ENCODE assay signal across 8 cellular contexts in the genomic region with DNA sequence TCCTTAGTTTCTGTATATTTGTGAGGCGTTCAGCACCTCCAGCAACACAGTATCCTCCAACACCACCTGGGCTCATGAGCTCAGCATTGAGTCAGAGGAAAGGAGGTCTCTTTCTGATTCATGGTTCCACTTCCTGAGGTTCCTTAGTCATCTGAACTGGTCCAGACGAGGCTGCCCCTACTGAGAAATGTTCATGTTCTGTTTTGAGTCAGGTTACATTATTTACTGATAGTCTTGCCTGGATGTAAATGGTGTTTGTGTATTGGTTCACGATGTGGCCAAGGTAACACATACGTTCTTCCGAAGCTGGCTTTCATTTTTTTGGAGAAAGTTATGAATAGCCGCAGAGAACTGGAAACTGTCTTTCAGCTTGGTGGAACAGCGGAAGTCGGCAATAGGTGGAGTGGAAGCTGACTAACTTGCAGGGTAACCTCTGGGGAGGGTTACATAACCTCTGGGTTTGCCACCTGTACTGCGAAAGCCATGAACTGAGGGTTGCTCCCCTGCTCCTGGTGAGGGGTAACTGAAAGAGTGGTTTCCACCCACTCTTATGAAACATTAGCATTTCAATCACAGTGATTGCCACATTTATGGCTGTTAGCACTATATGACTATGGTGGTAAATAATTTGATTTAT. TPM values are rescaled to one million over a fixed set of nuclear protein-coding genes. Genes with fewer than 3 reads are reported as not detected.
DNase-seq lines count a peak whose midpoint lies in the region; ATAC-seq, FAIRE-seq and TF ChIP-seq lines count a peak whose summit lies in the region.

No MANE protein-coding gene starts in this region.

- H3K9me3 ChIP-seq in OCI-LY1 (ENCODE audit: low read length) (no peaks in the 10 kb centered on the region), kidney (ENCODE audit: control insufficient read depth in 1 of 2, low read length in 2 of 2) (no peaks in the 10 kb centered on the region)

- peak overlapping the region; percentile 77 for H3K9ac ChIP-seq in OCI-LY1 (ENCODE audit: low read length)
- no peak overlapping the region for H3K9ac ChIP-seq in kidney (ENCODE audit: low read length in 2 of 2)

- no peak for FAIRE-seq in kidney (lab: Jason Lieb, UNC)

- peak; percentile 24 for DNase-seq in activated T-helper 2 cell treated with anti-CD3 and anti-CD28 coated beads, Interferon-gamma antibody, Interleukin-2, Interleukin-4, amounts not matched to agents 10 μg/mL and 5 μg/mL and 100 μg/mL, durations not matched to agents 14 hours and 24 hours and 36 hours (ENCODE audit: low spot score)
- peak; percentile 64 for DNase-seq in natural killer cell treated with Interleukin-12 subunit alpha and Interleukin-12 subunit beta and Interleukin-15 and Interleukin-18, amount 100 ng/mL, for 72 hours (ENCODE audit: low spot score)
- no peak for DNase-seq in ureter (ENCODE audit: low spot score)
- DNase-seq in SW480 (ENCODE audit: low spot score): no peak
- no peak for DNase-seq in kidney

- H3K27me3 Mint-ChIP-seq in activated T-helper 2 cell treated with anti-CD3 and anti-CD28 coated beads, Interferon-gamma antibody, Interleukin-2, Interleukin-4, amounts not matched to agents 10 μg/mL and 5 μg/mL and 100 μg/mL, durations not matched to agents 14 hours and 24 hours and 36 hours (ENCODE audit: low read depth): peaks cover 36% of the 10 kb centered on the region
- peaks cover 10 to 40% of the 10 kb centered on the region in 2 donors for H3K27me3 Mint-ChIP-seq in natural killer cell treated with Interleukin-12 subunit alpha and Interleukin-12 subunit beta and Interleukin-15 and Interleukin-18, amount 100 ng/mL, for 72 hours

- ATAC-seq in GM18505 (IDR thresholded peaks at IDR 0.05; ENCODE audit: unreplicated experiment): peak; percentile 84
- ATAC-seq in HG02763 (IDR thresholded peaks at IDR 0.05; ENCODE audit: unreplicated experiment): peak; percentile 62
- ATAC-seq in natural killer cell treated with Interleukin-12 subunit alpha and Interleukin-12 subunit beta and Interleukin-15 and Interleukin-18, amount 100 ng/mL, for 72 hours: peak; percentile 90 to 95

- no peaks in the 10 kb centered on the region for H4K20me1 ChIP-seq in OCI-LY1 (ENCODE audit: insufficient read depth, low read length)

- peaks cover 42% of the 10 kb centered on the region for H3K4me1 Mint-ChIP-seq in activated T-helper 2 cell treated with anti-CD3 and anti-CD28 coated beads, Interferon-gamma antibody, Interleukin-2, Interleukin-4, amounts not matched to agents 10 μg/mL and 5 μg/mL and 100 μg/mL, durations not matched to agents 14 hours and 24 hours and 36 hours (ENCODE audit: low read depth)
- peaks cover 5 to 22% of the 10 kb centered on the region in 2 donors for H3K4me1 Mint-ChIP-seq in natural killer cell treated with Interleukin-12 subunit alpha and Interleukin-12 subunit beta and Interleukin-15 and Interleukin-18, amount 100 ng/mL, for 72 hours (ENCODE audit: low read depth in 2 of 2)

- H3K4me3 ChIP-seq in OCI-LY1 (ENCODE audit: low read depth, low read length, poor library complexity, severe bottlenecking) (peak overlapping the region; percentile 65), kidney (ENCODE audit: low read length in 2 of 2) (no peak overlapping the region)

- H3K36me3 ChIP-seq in OCI-LY1 (ENCODE audit: insufficient read depth, low read length): peaks cover 3% of the 10 kb centered on the region; the same call in 1 of the 2 replicates
- no peaks in the 10 kb centered on the region for H3K36me3 ChIP-seq in kidney (ENCODE audit: control insufficient read depth in 1 of 2, insufficient read depth in 2 of 2, low read length in 2 of 2)

- peak overlapping the region; percentile 70 for H3K4me2 ChIP-seq in OCI-LY1 (ENCODE audit: low read length)

- H3K4me1 ChIP-seq in OCI-LY1 (ENCODE audit: insufficient read depth, low read length, severe bottlenecking) (peaks cover 91% of the 10 kb centered on the region), kidney (ENCODE audit: control insufficient read depth in 1 of 2, insufficient read depth in 1 of 2, low read depth in 1 of 2, low read length in 2 of 2) (peaks cover 0 to 2% of the 10 kb centered on the region in 2 donors)

- no peaks in the 10 kb centered on the region for H3K9me3 Mint-ChIP-seq in activated T-helper 2 cell treated with anti-CD3 and anti-CD28 coated beads, Interferon-gamma antibody, Interleukin-2, Interleukin-4, amounts not matched to agents 10 μg/mL and 5 μg/mL and 100 μg/mL, durations not matched to agents 14 hours and 24 hours and 36 hours
- H3K9me3 Mint-ChIP-seq in natural killer cell treated with Interleukin-12 subunit alpha and Interleukin-12 subunit beta and Interleukin-15 and Interleukin-18, amount 100 ng/mL, for 72 hours: no peaks in the 10 kb centered on the region

- 0 out of 2 replicates have a peak, but pooled peaks cover 3% of the 10 kb centered on the region for H3F3A ChIP-seq in OCI-LY1 (ENCODE audit: insufficient read depth, low read length)

- no peak overlapping the region for H2AFZ ChIP-seq in OCI-LY1 (ENCODE audit: low read length)

- H3K4me3 Mint-ChIP-seq in activated T-helper 2 cell treated with anti-CD3 and anti-CD28 coated beads, Interferon-gamma antibody, Interleukin-2, Interleukin-4, amounts not matched to agents 10 μg/mL and 5 μg/mL and 100 μg/mL, durations not matched to agents 14 hours and 24 hours and 36 hours (ENCODE audit: low read depth): peak overlapping the region; percentile 10
- H3K4me3 Mint-ChIP-seq in natural killer cell treated with Interleukin-12 subunit alpha and Interleukin-12 subunit beta and Interleukin-15 and Interleukin-18, amount 100 ng/mL, for 72 hours: peak overlapping the region; percentile 52

- no peak for TF ChIP-seq POLR2A in GM18505 (IDR thresholded peaks at IDR 0.05; ENCODE audit: borderline replicate concordance, extremely low read depth, insufficient read depth, insufficient read length)

- TF ChIP-seq CTCF in OCI-LY1 (IDR thresholded peaks at IDR 0.05; ENCODE audit: low read length): no peak
- no peak for TF ChIP-seq CTCF in kidney (IDR thresholded peaks at IDR 0.05; ENCODE audit: borderline replicate concordance, extremely low read depth, insufficient read depth)

- H3K27me3 ChIP-seq in OCI-LY1 (ENCODE audit: insufficient read depth, low read length): no peaks in the 10 kb centered on the region

- peak overlapping the region; percentile 98 for H3K27ac ChIP-seq in OCI-LY1 (ENCODE audit: low read depth, low read length, poor library complexity, severe bottlenecking)
- H3K27ac ChIP-seq in kidney (ENCODE audit: low read depth in 2 of 2, low read length in 2 of 2): no peak overlapping the region

- H3K27ac Mint-ChIP-seq in activated T-helper 2 cell treated with anti-CD3 and anti-CD28 coated beads, Interferon-gamma antibody, Interleukin-2, Interleukin-4, amounts not matched to agents 10 μg/mL and 5 μg/mL and 100 μg/mL, durations not matched to agents 14 hours and 24 hours and 36 hours: peak overlapping the region; percentile 84
- H3K27ac Mint-ChIP-seq in natural killer cell treated with Interleukin-12 subunit alpha and Interleukin-12 subunit beta and Interleukin-15 and Interleukin-18, amount 100 ng/mL, for 72 hours: peak overlapping the region; percentile 53 to 77

- H3K36me3 Mint-ChIP-seq in activated T-helper 2 cell treated with anti-CD3 and anti-CD28 coated beads, Interferon-gamma antibody, Interleukin-2, Interleukin-4, amounts not matched to agents 10 μg/mL and 5 μg/mL and 100 μg/mL, durations not matched to agents 14 hours and 24 hours and 36 hours (ENCODE audit: low read depth): no peaks in the 10 kb centered on the region
- H3K36me3 Mint-ChIP-seq in natural killer cell treated with Interleukin-12 subunit alpha and Interleukin-12 subunit beta and Interleukin-15 and Interleukin-18, amount 100 ng/mL, for 72 hours: no peaks in the 10 kb centered on the region

- intact Hi-C loops in activated T-helper 2 cell treated with anti-CD3 and anti-CD28 coated beads, Interferon-gamma antibody, Interleukin-2, Interleukin-4, amounts not matched to agents 10 μg/mL and 5 μg/mL and 100 μg/mL, durations not matched to agents 14 hours and 24 hours and 36 hours (cut with micrococcal nuclease): loop anchor here (1.0 to 5.0 kb wide), 15 partner anchors 20 to 1280 kb away; partner anchors contain the start of genes BMAL2, CCDC91, KLHL42 and MANSC4
- intact Hi-C loops in kidney (cut with DNase I): no loop called here

- no peaks in the 10 kb centered on the region for H3K79me2 ChIP-seq in OCI-LY1 (ENCODE audit: insufficient read depth, low read length)

- H3K9me2 ChIP-seq in OCI-LY1 (ENCODE audit: low read depth, low read length): no peaks in the 10 kb centered on the region

RNA-seq across cellular contexts. Expression of gene MANSC4, which starts 42.2 kb away (rescaled TPM):
- total RNA-seq in activated T-helper 2 cell treated with anti-CD3 and anti-CD28 coated beads, Interferon-gamma antibody, Interleukin-2, Interleukin-4, amounts not matched to agents 10 μg/mL and 5 μg/mL and 100 μg/mL, durations not matched to agents 14 hours and 24 hours and 36 hours: not detected in 2 replicates
- not detected for total RNA-seq in natural killer cell treated with Interleukin-12 subunit alpha and Interleukin-12 subunit beta and Interleukin-15 and Interleukin-18, amount 100 ng/mL, for 72 hours
- not detected for total RNA-seq in ureter
- not detected for total RNA-seq in kidney
- polyA plus RNA-seq in kidney (ENCODE audit: insufficient read depth, low read depth, low replicate concordance): not detected

RNA-seq across cellular contexts. Expression of gene KLHL42, which starts 42.2 kb away (rescaled TPM):
- 16.2 and 16.9 TPM in 2 replicates for total RNA-seq in activated T-helper 2 cell treated with anti-CD3 and anti-CD28 coated beads, Interferon-gamma antibody, Interleukin-2, Interleukin-4, amounts not matched to agents 10 μg/mL and 5 μg/mL and 100 μg/mL, durations not matched to agents 14 hours and 24 hours and 36 hours
- 10 to 100 TPM; 17.8 to 21.6 TPM for total RNA-seq in natural killer cell treated with Interleukin-12 subunit alpha and Interleukin-12 subunit beta and Interleukin-15 and Interleukin-18, amount 100 ng/mL, for 72 hours
- total RNA-seq in ureter: 38.4 TPM
- total RNA-seq in kidney: 21.2 TPM
- polyA plus RNA-seq in kidney (ENCODE audit: insufficient read depth, low read depth, low replicate concordance): 6.6 TPM

Comparison
In these comparisons a context has a peak if more than half of its experiments do, and no peak if none do; other contexts are left out.
1. DNase-seq: peak in activated T-helper 2 cell treated with anti-CD3 and anti-CD28 coated beads, Interferon-gamma antibody, Interleukin-2, Interleukin-4, amounts not matched to agents 10 μg/mL and 5 μg/mL and 100 μg/mL, durations not matched to agents 14 hours and 24 hours and 36 hours (single experiment) and natural killer cell treated with Interleukin-12 subunit alpha and Interleukin-12 subunit beta and Interleukin-15 and Interleukin-18, amount 100 ng/mL, for 72 hours (single experiment); none in ureter (single experiment), SW480 (single experiment) and kidney (single experiment).
2. Peak in every context shown above with its lines, with median percentiles within 50 percentile points of each other: ATAC-seq.